In genomic region chr10:71241114-71241898, GRCh38 we compare ENCODE assay signal across 12 cellular contexts. TPM values are rescaled to one million over a fixed set of nuclear protein-coding genes. Genes with fewer than 3 reads are reported as not detected.
DNase-seq lines count a peak whose midpoint lies in the region; ATAC-seq and TF ChIP-seq lines count a peak whose summit lies in the region.
"Had no signal": no experiment of that assay in that cellular context is flagged by ENCODE, and none has a peak within 500 bp of the region (broad histone marks: within the 10 kb centered on the region; RNA-seq: fewer than 3 reads in every experiment).

No MANE protein-coding gene starts in this region.

- H3K36me3 Mint-ChIP-seq in effector memory CD8-positive, alpha-beta T cell (ENCODE audit: insufficient read depth): no peaks in the 10 kb centered on the region

- H2BK5ac ChIP-seq in mesendoderm (ENCODE audit: low read length): no peak overlapping the region

- no peak overlapping the region for H3K27ac Mint-ChIP-seq in effector memory CD8-positive, alpha-beta T cell

- no peak overlapping the region for H3K18ac ChIP-seq in mesendoderm (ENCODE audit: low read length)

- TF ChIP-seq CTCF in AG10803 (conservative IDR thresholded peaks at IDR 0.05; ENCODE audit: low read length): no peak
- TF ChIP-seq CTCF in dorsolateral prefrontal cortex (IDR thresholded peaks at IDR 0.05 in 54 of 56, conservative IDR thresholded peaks at IDR 0.05 in 2 of 56; ENCODE audit: low read depth in 1 of 56, partially characterized antibody in 56 of 56): no peak

- H3K9me3 Mint-ChIP-seq in effector memory CD8-positive, alpha-beta T cell: no peaks in the 10 kb centered on the region

- H3K27me3 ChIP-seq in dorsolateral prefrontal cortex (no peaks in the 10 kb centered on the region), mesendoderm (ENCODE audit: insufficient read depth, low read length, poor library complexity) (no peaks in the 10 kb centered on the region)

- no peak overlapping the region for H2AK5ac ChIP-seq in mesendoderm (ENCODE audit: low read length)

- peak; percentile 77 for DNase-seq in AG10803 (ENCODE audit: low read depth)
- DNase-seq in NCI-H69 (lab: John Stamatoyannopoulos, UW): peak; percentile 73
- peak in 1 of 10 donors; percentile 40 for DNase-seq in dorsolateral prefrontal cortex
- no peak for DNase-seq in mesendoderm
- DNase-seq in T-helper 2 cell: no peak
- DNase-seq in effector memory CD8-positive, alpha-beta T cell: no peak
- DNase-seq: NK-92 treated with Interleukin-12 subunit alpha and Interleukin-12 subunit beta, amount 100 ng/mL, for 24 hours; stimulated activated CD4-positive, alpha-beta T cell treated with anti-CD3 and anti-CD28 coated beads, Interleukin-12 subunit alpha, Interleukin-12 subunit beta, amount 100 ng/mL, for 4 hours; stimulated activated naive CD4-positive, alpha-beta T cell treated with Interleukin-2 at 50 U/mL for 16 hours; WERI-Rb-1 had no signal

- H2BK120ac ChIP-seq in mesendoderm (ENCODE audit: low read depth, low read length): no peak overlapping the region

- H3K79me2 ChIP-seq in mesendoderm (ENCODE audit: control insufficient read depth, insufficient read depth, low read length): peaks cover 2% of the 10 kb centered on the region

- peaks cover 7 to 51% of the 10 kb centered on the region in 2 donors for H3K27me3 Mint-ChIP-seq in effector memory CD8-positive, alpha-beta T cell

- no peaks in the 10 kb centered on the region for H3K36me3 ChIP-seq in mesendoderm (ENCODE audit: control insufficient read depth, insufficient read depth, low read length)
- H3K36me3 ChIP-seq: WERI-Rb-1 had no signal

- H3K4me3 ChIP-seq in AG10803 (ENCODE audit: low read length) (no peak overlapping the region), dorsolateral prefrontal cortex (no peak overlapping the region), mesendoderm (ENCODE audit: low read length) (no peak overlapping the region)

- H3K4me3 Mint-ChIP-seq in effector memory CD8-positive, alpha-beta T cell: no peak overlapping the region

- peaks cover 12% of the 10 kb centered on the region for H3K79me1 ChIP-seq in mesendoderm (ENCODE audit: low read length)

- no peak overlapping the region for H3K9ac ChIP-seq in mesendoderm (ENCODE audit: low read length)

- no peak overlapping the region for H3K4ac ChIP-seq in mesendoderm (ENCODE audit: low read depth, low read length)

- H4K5ac ChIP-seq in mesendoderm (ENCODE audit: low read length): no peak overlapping the region

- no peak overlapping the region for H3K23ac ChIP-seq in mesendoderm (ENCODE audit: low read length)

- intact Hi-C loops in dorsolateral prefrontal cortex (cut with DNase I): no loop called here

- peaks cover 19% of the 10 kb centered on the region for H3K4me1 ChIP-seq in mesendoderm (ENCODE audit: control insufficient read depth, low read depth, low read length)

- ATAC-seq in HG02642 (IDR thresholded peaks at IDR 0.05; ENCODE audit: poor library complexity, unreplicated experiment) (no peak), HG02763 (IDR thresholded peaks at IDR 0.05; ENCODE audit: unreplicated experiment) (no peak)
- no peak for ATAC-seq in effector memory CD8-positive, alpha-beta T cell (replicated peaks)

- peak overlapping the region in 56 of 59 donors; percentile 1 to 80 (median 61) for H3K27ac ChIP-seq in dorsolateral prefrontal cortex
- H3K27ac ChIP-seq in mesendoderm (ENCODE audit: low read depth, low read length): no peak overlapping the region
- H3K27ac ChIP-seq: WERI-Rb-1 had no signal

- H3K4me1 Mint-ChIP-seq in effector memory CD8-positive, alpha-beta T cell (ENCODE audit: low read depth in 2 of 2): peaks cover 0 to 2% of the 10 kb centered on the region in 2 donors

- no peak overlapping the region for H4K8ac ChIP-seq in mesendoderm (ENCODE audit: low read depth, low read length)

- no peak overlapping the region for H3K4me2 ChIP-seq in mesendoderm (ENCODE audit: low read length)

- peak overlapping the region; percentile 71 for H3K56ac ChIP-seq in mesendoderm (ENCODE audit: low read length)

- WGBS in mesendoderm (ENCODE audit: extremely low coverage, insufficient coverage, low lambda C conversion rate): no CpG with 5 or more reads among the region's 11 CpGs

- H2BK15ac ChIP-seq in mesendoderm (replicated peaks; ENCODE audit: low read depth): no peak overlapping the region

RNA-seq across cellular contexts. Expression of gene UNC5B, which starts 28.9 kb away (rescaled TPM):
- total RNA-seq in dorsolateral prefrontal cortex: 10 to 100 TPM; 12.3 to 77.7 (median 23.7) TPM
- polyA plus RNA-seq in mesendoderm (2013, experiment 1 of 2): 8.2 TPM
- 8.1 TPM for polyA plus RNA-seq in mesendoderm (2013, experiment 2 of 2)

Comparison
In these comparisons a context has a peak if more than half of its experiments do, and no peak if none do; other contexts are left out.
1. DNase-seq: peak in AG10803 (single experiment) and NCI-H69 (single experiment); none in mesendoderm (single experiment), T-helper 2 cell (0 of 5) and effector memory CD8-positive, alpha-beta T cell (0 of 3).